ENCODE assay signal across 8 cellular contexts in genomic region chr2:73111300-73112025, GRCh38. TPM values are rescaled to one million over a fixed set of nuclear protein-coding genes. Genes with fewer than 3 reads are reported as not detected.
DNase-seq lines count a peak whose midpoint lies in the region; ATAC-seq and TF ChIP-seq lines count a peak whose summit lies in the region.

No MANE protein-coding gene starts in this region.

- peak overlapping the region; percentile 67 for H3K9ac ChIP-seq in neural cell (ENCODE audit: low read length)

- H4K20me1 ChIP-seq in neural cell (ENCODE audit: insufficient read depth) = no peaks in the 10 kb centered on the region

- peaks cover 14% of the 10 kb centered on the region for H3K27me3 ChIP-seq in neural cell (ENCODE audit: insufficient read depth, low read depth, low read length)

- H3K27ac ChIP-seq in neural cell (ENCODE audit: low read length) = no peak overlapping the region

- TF ChIP-seq RAD21 in neural cell (conservative IDR thresholded peaks at IDR 0.05) = no peak

- H3F3A ChIP-seq in neural cell (ENCODE audit: insufficient read depth, low read length, poor library complexity, severe bottlenecking) = no peaks in the 10 kb centered on the region

- H3K9me3 Mint-ChIP-seq in activated CD4-positive, alpha-beta memory T cell treated with anti-CD3 and anti-CD28 coated beads for 36 hours = no peaks in the 10 kb centered on the region

- no peaks in the 10 kb centered on the region for H3K9me3 ChIP-seq in neural cell (ENCODE audit: low read length)

- H3K4me2 ChIP-seq in neural cell (ENCODE audit: low read length) = peak overlapping the region; percentile 62

- H3K36me3 ChIP-seq in neural cell (ENCODE audit: insufficient read depth, low read length) = no peaks in the 10 kb centered on the region

- intact Hi-C loops in activated CD4-positive, alpha-beta memory T cell treated with anti-CD3 and anti-CD28 coated beads for 36 hours (cut with micrococcal nuclease) = loop anchor here (2.0 kb wide), 2 partner anchors 65 to 101 kb away; no protein-coding TSS in a partner anchor

- H2AFZ ChIP-seq in neural cell (ENCODE audit: low read depth, low read length) = no peak overlapping the region

- CTCF ChIA-PET in activated CD4-positive, alpha-beta memory T cell treated with anti-CD3 and anti-CD28 coated beads for 36 hours (lab: Charles Lee) = interaction anchor here (0.6 to 3.8 kb wide), 4 partner anchors 25 to 218 kb away, joined by 3 to 21 read pairs (median 10); no protein-coding TSS in a partner anchor

- H3K9me2 ChIP-seq in neural cell (ENCODE audit: insufficient read depth, low read length) = no peaks in the 10 kb centered on the region

- no peak for DNase-seq in AG10803 (ENCODE audit: low read depth)
- peak; percentile 87 for DNase-seq in HK-2 (ENCODE audit: unreplicated experiment)
- DNase-seq in activated CD4-positive, alpha-beta memory T cell treated with anti-CD3 and anti-CD28 coated beads for 36 hours = peak; percentile 25
- DNase-seq in fibroblast of pulmonary artery (ENCODE audit: low read depth) = no peak
- DNase-seq in foreskin melanocyte = no peak

- H3K27me3 Mint-ChIP-seq in activated CD4-positive, alpha-beta memory T cell treated with anti-CD3 and anti-CD28 coated beads for 36 hours = no peaks in the 10 kb centered on the region

- TF ChIP-seq CTCF in AG10803 (conservative IDR thresholded peaks at IDR 0.05; ENCODE audit: low read length) = no peak; the same call in 1 of the 2 replicates
- TF ChIP-seq CTCF in fibroblast of pulmonary artery (IDR thresholded peaks at IDR 0.05; ENCODE audit: low read length, missing control alignments) = no peak
- no peak for TF ChIP-seq CTCF in neural cell (IDR thresholded peaks at IDR 0.05; ENCODE audit: poor library complexity, severe bottlenecking)

- H3K4me1 Mint-ChIP-seq in activated CD4-positive, alpha-beta memory T cell treated with anti-CD3 and anti-CD28 coated beads for 36 hours (ENCODE audit: low read depth) = peaks cover 27% of the 10 kb centered on the region

- ATAC-seq in HG03175 (IDR thresholded peaks at IDR 0.05; ENCODE audit: unreplicated experiment) = no peak
- ATAC-seq in GM19324 (IDR thresholded peaks at IDR 0.05; ENCODE audit: low FRiP score, unreplicated experiment) = no peak

- peaks cover 8% of the 10 kb centered on the region for H3K79me2 ChIP-seq in neural cell (replicated peaks; ENCODE audit: insufficient read depth, low read length)

- no peaks in the 10 kb centered on the region for H3K36me3 Mint-ChIP-seq in activated CD4-positive, alpha-beta memory T cell treated with anti-CD3 and anti-CD28 coated beads for 36 hours

- H3K4me3 Mint-ChIP-seq in activated CD4-positive, alpha-beta memory T cell treated with anti-CD3 and anti-CD28 coated beads for 36 hours = peak overlapping the region; percentile 81

- TF ChIP-seq EP300 in neural cell (conservative IDR thresholded peaks at IDR 0.05; ENCODE audit: poor library complexity, severe bottlenecking) = no peak

- POLR2A ChIA-PET in activated CD4-positive, alpha-beta memory T cell treated with anti-CD3 and anti-CD28 coated beads for 36 hours (lab: Charles Lee) = interaction anchor here (1.9 kb wide), 1 partner anchor 40 kb away, joined by 8 read pairs; the partner anchor contains the start of gene SFXN5

- H3K4me3 ChIP-seq in AG10803 (ENCODE audit: low read length) (peak overlapping the region; percentile 91), fibroblast of pulmonary artery (replicated peaks; ENCODE audit: low read depth, low read length) (peak overlapping the region; percentile 60), neural cell (ENCODE audit: low read length) (peak overlapping the region; percentile 83)

- H3K27ac Mint-ChIP-seq in activated CD4-positive, alpha-beta memory T cell treated with anti-CD3 and anti-CD28 coated beads for 36 hours = no peak overlapping the region

TF ChIP-seq in neural cell, 6 proteins besides CTCF, POLR2A, EP300 and RAD21:
- TF ChIP-seq POLR2AphosphoS5 (IDR thresholded peaks at IDR 0.05) = no peak
- no peak for TF ChIP-seq SMC3 (conservative IDR thresholded peaks at IDR 0.05; ENCODE audit: poor library complexity)
- TF ChIP-seq MXI1 (conservative IDR thresholded peaks at IDR 0.05; ENCODE audit: poor library complexity, severe bottlenecking) = no peak

RNA-seq across cellular contexts. Expression of gene RAB11FIP5, which starts 1.3 kb away (rescaled TPM):
- total RNA-seq in activated CD4-positive, alpha-beta memory T cell treated with anti-CD3 and anti-CD28 coated beads for 36 hours = 10 to 100 TPM; 11.1 to 11.2 TPM
- polyA plus RNA-seq in neural cell = 2.6 and 3.3 TPM in 2 replicates
- polyA minus RNA-seq in neural cell = 7.4 and 8.0 TPM in 2 replicates

RNA-seq across cellular contexts. Expression of gene SFXN5, which starts 40.0 kb away (rescaled TPM):
- total RNA-seq in activated CD4-positive, alpha-beta memory T cell treated with anti-CD3 and anti-CD28 coated beads for 36 hours = 1 to 10 TPM; 4.5 to 7.6 TPM
- polyA plus RNA-seq in neural cell = 5.8 and 6.7 TPM in 2 replicates
- polyA minus RNA-seq in neural cell = 6.8 and 10.7 TPM in 2 replicates

Comparison
In these comparisons a context has a peak if more than half of its experiments do, and no peak if none do; other contexts are left out.
1. DNase-seq: peak in HK-2 (single experiment) and activated CD4-positive, alpha-beta memory T cell treated with anti-CD3 and anti-CD28 coated beads for 36 hours (single experiment); none in AG10803 (single experiment), fibroblast of pulmonary artery (single experiment) and foreskin melanocyte (single experiment).
2. Peak in every context shown above with its lines, with median percentiles within 50 percentile points of each other: H3K4me3 ChIP-seq.